12 cellular contexts compared by ENCODE assay signal in genomic region chr2:23135481-23136100, GRCh38.
DNase-seq lines count a peak whose midpoint lies in the region; TF ChIP-seq lines count a peak whose summit lies in the region.
"Had no signal": no experiment of that assay in that cellular context is flagged by ENCODE, and none has a peak within 500 bp of the region (broad histone marks: within the 10 kb centered on the region; RNA-seq: fewer than 3 reads in every experiment).

No MANE protein-coding gene starts in this region.

- H3K27me3 Mint-ChIP-seq in brain, result peaks cover 1% of the 10 kb centered on the region
- H3K27me3 Mint-ChIP-seq: stimulated activated memory B cell treated with anti-CD40 and anti-IgM and Interleukin-4, amounts not matched to agents 10 μg/mL and 1 μg/mL and 100 μg/mL, for 72 hours had no signal

- TF ChIP-seq CTCF in brain (conservative IDR thresholded peaks at IDR 0.05), result no peak

- DNase-seq in M059J (ENCODE audit: low read depth), result peak; percentile 1
- peak; percentile 78 for DNase-seq in iPS-NIHi7 (ENCODE audit: extremely low spot score)
- DNase-seq in posterior cingulate gyrus, result peak in 9 of 10 donors; percentile 20 to 94 (median 59)
- DNase-seq in activated T-cell treated with anti-CD3 and anti-CD28 coated beads, Interleukin-2, amount 50 U/mL, for 48 hours, result no peak
- DNase-seq in NK-92 treated with Interleukin-12 subunit alpha and Interleukin-12 subunit beta, amount 100 ng/mL, for 24 hours (lab: John Stamatoyannopoulos, UW), result no peak
- no peak for DNase-seq in activated CD4-positive, alpha-beta T cell treated with anti-CD3 and anti-CD28 coated beads for 48 hours
- no peak for DNase-seq in activated T-cell treated with anti-CD3 and anti-CD28 coated beads, Interleukin-2, amount 50 U/mL, for 1 hour
- DNase-seq: activated CD4-positive, CD25-positive, alpha-beta regulatory T cell; activated T-cell treated with anti-CD3 and anti-CD28 coated beads, Interleukin-2, amount 50 U/mL, for 4 hours; stimulated activated CD4-positive, alpha-beta T cell treated with anti-CD3 and anti-CD28 coated beads, Interleukin-2, amount 100 ng/mL, for 24 hours had no signal

- intact Hi-C loops in posterior cingulate gyrus (cut with DNase I), result no loop called here

- peak overlapping the region in 3 of 5 experiments; percentile 22 to 73 (median 29) for H3K4me3 Mint-ChIP-seq in brain
- H3K4me3 Mint-ChIP-seq: activated T-cell treated with anti-CD3 and anti-CD28 coated beads, Interleukin-2, amount 50 U/mL, for 4 hours; stimulated activated memory B cell treated with anti-CD40 and anti-IgM and Interleukin-4, amounts not matched to agents 10 μg/mL and 1 μg/mL and 100 μg/mL, for 72 hours had no signal

- H3K36me3 Mint-ChIP-seq in brain, result no peaks in the 10 kb centered on the region
- H3K36me3 Mint-ChIP-seq: stimulated activated memory B cell treated with anti-CD40 and anti-IgM and Interleukin-4, amounts not matched to agents 10 μg/mL and 1 μg/mL and 100 μg/mL, for 72 hours had no signal

- peaks cover 31% of the 10 kb centered on the region for H3K4me1 Mint-ChIP-seq in brain
- H3K4me1 Mint-ChIP-seq: stimulated activated memory B cell treated with anti-CD40 and anti-IgM and Interleukin-4, amounts not matched to agents 10 μg/mL and 1 μg/mL and 100 μg/mL, for 72 hours had no signal

- H3K27ac Mint-ChIP-seq in brain, result peak overlapping the region; percentile 14 to 87 (median 35)
- H3K27ac Mint-ChIP-seq: stimulated activated memory B cell treated with anti-CD40 and anti-IgM and Interleukin-4, amounts not matched to agents 10 μg/mL and 1 μg/mL and 100 μg/mL, for 72 hours had no signal

- H3K9me3 Mint-ChIP-seq in brain, result no peaks in the 10 kb centered on the region
- H3K9me3 Mint-ChIP-seq: activated T-cell treated with anti-CD3 and anti-CD28 coated beads, Interleukin-2, amount 50 U/mL, for 4 hours had no signal

Comparison
In these comparisons a context has a peak if more than half of its experiments do, and no peak if none do; other contexts are left out.
1. DNase-seq: peak in M059J (single experiment), iPS-NIHi7 (single experiment) and posterior cingulate gyrus (9 of 10); none in activated T-cell treated with anti-CD3 and anti-CD28 coated beads, Interleukin-2, amount 50 U/mL, for 48 hours (0 of 2), NK-92 treated with Interleukin-12 subunit alpha and Interleukin-12 subunit beta, amount 100 ng/mL, for 24 hours (single experiment), activated CD4-positive, alpha-beta T cell treated with anti-CD3 and anti-CD28 coated beads for 48 hours (single experiment) and activated T-cell treated with anti-CD3 and anti-CD28 coated beads, Interleukin-2, amount 50 U/mL, for 1 hour (single experiment).